20 cellular contexts compared by ENCODE assay signal in the genomic region with DNA sequence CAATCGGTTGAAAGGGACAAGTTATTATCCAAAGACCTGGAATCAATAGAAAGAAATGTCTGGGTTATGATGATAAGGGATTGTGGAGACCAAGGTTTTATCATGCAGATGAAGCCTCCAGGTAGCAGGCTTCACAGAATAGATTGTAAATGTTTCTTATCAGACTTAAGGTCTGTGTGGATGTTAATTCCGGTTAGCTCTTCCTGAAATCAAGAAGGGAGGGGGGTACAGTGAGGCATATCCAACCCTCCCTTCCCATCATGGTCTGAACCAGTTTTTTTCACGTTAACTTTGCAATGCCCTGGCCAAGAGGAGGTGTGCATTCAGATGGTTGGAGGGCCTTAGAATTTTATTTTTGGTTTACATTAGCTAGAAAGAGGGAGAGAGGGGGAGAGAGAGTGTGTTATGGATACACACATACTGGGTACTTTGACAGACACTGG. TPM values are rescaled to one million over a fixed set of nuclear protein-coding genes. Genes with fewer than 3 reads are reported as not detected.
"Had no signal": no experiment of that assay in that cellular context is flagged by ENCODE, and none has a peak within 500 bp of the region (broad histone marks: within the 10 kb centered on the region; RNA-seq: fewer than 3 reads in every experiment).

No MANE protein-coding gene starts in this region.

- ATAC-seq: activated T-helper 17 cell treated with anti-CD3 and anti-CD28 coated beads, Interleukin-2, amount 50 U/mL, for 72 hours; gastroesophageal sphincter; heart right ventricle; left lobe of liver; naive thymus-derived CD4-positive, alpha-beta T cell; upper lobe of right lung had no signal

- H3K4me3 Mint-ChIP-seq: activated T-helper 17 cell treated with anti-CD3 and anti-CD28 coated beads, Interleukin-2, amount 50 U/mL, for 72 hours; dendritic cell treated with granulocyte-macrophage colony-stimulating factor and Interleukin-4, amounts not matched to agents 40 ng/mL and 50 ng/mL, for 4 days; naive thymus-derived CD4-positive, alpha-beta T cell; T-helper 1 cell treated with Interleukin-12 subunit alpha and Interleukin-12 subunit beta and Interleukin-4 antibody, amounts not matched to agents 30 μg/mL and 1 μg/mL, for 36 hours had no signal

- H3K27ac Mint-ChIP-seq: activated T-helper 17 cell treated with anti-CD3 and anti-CD28 coated beads, Interleukin-2, amount 50 U/mL, for 72 hours; dendritic cell treated with granulocyte-macrophage colony-stimulating factor and Interleukin-4, amounts not matched to agents 40 ng/mL and 50 ng/mL, for 4 days; naive thymus-derived CD4-positive, alpha-beta T cell; T-helper 1 cell treated with Interleukin-12 subunit alpha and Interleukin-12 subunit beta and Interleukin-4 antibody, amounts not matched to agents 30 μg/mL and 1 μg/mL, for 36 hours had no signal

- H3K9me3 Mint-ChIP-seq: activated T-helper 17 cell treated with anti-CD3 and anti-CD28 coated beads, Interleukin-2, amount 50 U/mL, for 72 hours; dendritic cell treated with granulocyte-macrophage colony-stimulating factor and Interleukin-4, amounts not matched to agents 40 ng/mL and 50 ng/mL, for 4 days; naive thymus-derived CD4-positive, alpha-beta T cell; T-helper 1 cell treated with Interleukin-12 subunit alpha and Interleukin-12 subunit beta and Interleukin-4 antibody, amounts not matched to agents 30 μg/mL and 1 μg/mL, for 36 hours had no signal

- H3K27me3 Mint-ChIP-seq: activated T-helper 17 cell treated with anti-CD3 and anti-CD28 coated beads, Interleukin-2, amount 50 U/mL, for 72 hours; naive thymus-derived CD4-positive, alpha-beta T cell had no signal

- H3K27me3 ChIP-seq: gastroesophageal sphincter, pancreas, sigmoid colon, stomach, testis, upper lobe of right lung had no signal

- H3K9me3 ChIP-seq: gastroesophageal sphincter, heart right ventricle, pancreas, sigmoid colon, stomach, testis, upper lobe of right lung had no signal

- H3K4me3 ChIP-seq: gastroesophageal sphincter, heart right ventricle, pancreas, sigmoid colon, stomach, testis, upper lobe of right lung had no signal

- H3K36me3 ChIP-seq: gastroesophageal sphincter, heart right ventricle, pancreas, sigmoid colon, stomach, upper lobe of right lung had no signal

- DNase-seq: activated CD4-positive, alpha-beta T cell treated with anti-CD3 and anti-CD28 coated beads, Interleukin-2, amount 50 U/mL, for 4 hours; activated CD4-positive, CD25-positive, alpha-beta regulatory T cell treated with anti-CD3 and anti-CD28 coated beads, Interleukin-2, amount 50 U/mL, for 72 hours; activated naive CD4-positive, alpha-beta T cell treated with Interleukin-2 at 50 U/mL for 16 hours; aorta; heart right ventricle; islet precursor cell; naive thymus-derived CD4-positive, alpha-beta T cell; pancreas; sigmoid colon; stimulated activated CD4-positive, alpha-beta T cell treated with anti-CD3 and anti-CD28 coated beads, Interleukin-12 subunit alpha, Interleukin-12 subunit beta, amount 100 ng/mL, for 4 hours; stimulated activated CD4-positive, alpha-beta T cell treated with anti-CD3 and anti-CD28 coated beads, Interleukin-2, amount 100 ng/mL, for 24 hours; stomach; testis; upper lobe of right lung had no signal

- H3K27ac ChIP-seq: gastroesophageal sphincter, heart right ventricle, sigmoid colon, stomach, testis, upper lobe of right lung had no signal

- H3K4me1 ChIP-seq: gastroesophageal sphincter, sigmoid colon, testis, upper lobe of right lung had no signal

RNA-seq across cellular contexts. Expression of gene RARRES2, which starts 28.0 kb away (rescaled TPM):
- total RNA-seq: activated T-helper 17 cell treated with anti-CD3 and anti-CD28 coated beads, Interleukin-2, amount 50 U/mL, for 72 hours; mononuclear cell had no signal
- polyA plus RNA-seq: naive thymus-derived CD4-positive, alpha-beta T cell had no signal
